ENCODE assay signal across 1 cellular context in the genomic region with DNA sequence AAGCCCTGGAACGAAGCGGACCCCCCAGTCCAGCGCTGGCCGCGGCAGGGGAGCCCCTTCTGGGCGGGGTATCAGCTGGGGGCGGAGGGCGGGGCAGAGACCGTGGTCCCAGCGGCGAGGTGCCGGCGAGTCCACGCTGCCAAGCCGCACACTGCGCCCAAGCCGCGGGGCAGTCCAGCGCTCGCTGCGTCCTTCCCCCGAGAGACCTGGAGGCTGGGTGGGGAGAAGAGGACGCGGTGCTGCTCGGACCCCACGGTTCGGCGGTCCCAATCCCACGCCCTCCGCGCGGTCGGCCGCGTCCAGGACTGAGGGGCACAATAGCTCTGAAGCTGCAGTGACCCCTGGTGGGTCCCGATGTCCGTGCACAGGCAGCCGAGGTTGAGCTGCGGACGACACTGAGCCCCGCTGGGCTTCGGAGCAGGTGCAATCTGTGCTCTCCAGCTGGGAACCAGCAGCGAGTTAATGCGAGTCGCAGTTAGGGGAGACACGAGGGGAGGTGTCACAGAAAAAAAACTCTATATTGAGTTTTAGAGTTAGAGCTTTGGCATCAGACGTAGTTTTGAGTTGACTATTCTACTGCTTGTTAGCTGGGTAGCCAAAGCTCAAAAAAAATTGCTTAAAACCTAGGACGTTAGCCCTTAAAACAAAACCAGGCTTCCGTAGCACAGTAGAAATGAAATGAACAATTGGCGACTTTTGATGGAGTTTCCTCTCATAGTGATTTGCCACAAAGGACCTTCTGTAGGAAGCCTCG.
TF ChIP-seq lines count a peak whose summit lies in the region.

No MANE protein-coding gene starts in this region.

TF ChIP-seq in HEK293, 187 proteins besides CTCF, POLR2A, EP300 and RAD21 (continued from another document and continues in another):
- 0 out of 2 replicates have a peak, but pooled peaks have one; percentile 11 for TF ChIP-seq PRDM4 (tag by site-specific recombination; IDR thresholded peaks at IDR 0.05)
- TF ChIP-seq, protein P1, sequence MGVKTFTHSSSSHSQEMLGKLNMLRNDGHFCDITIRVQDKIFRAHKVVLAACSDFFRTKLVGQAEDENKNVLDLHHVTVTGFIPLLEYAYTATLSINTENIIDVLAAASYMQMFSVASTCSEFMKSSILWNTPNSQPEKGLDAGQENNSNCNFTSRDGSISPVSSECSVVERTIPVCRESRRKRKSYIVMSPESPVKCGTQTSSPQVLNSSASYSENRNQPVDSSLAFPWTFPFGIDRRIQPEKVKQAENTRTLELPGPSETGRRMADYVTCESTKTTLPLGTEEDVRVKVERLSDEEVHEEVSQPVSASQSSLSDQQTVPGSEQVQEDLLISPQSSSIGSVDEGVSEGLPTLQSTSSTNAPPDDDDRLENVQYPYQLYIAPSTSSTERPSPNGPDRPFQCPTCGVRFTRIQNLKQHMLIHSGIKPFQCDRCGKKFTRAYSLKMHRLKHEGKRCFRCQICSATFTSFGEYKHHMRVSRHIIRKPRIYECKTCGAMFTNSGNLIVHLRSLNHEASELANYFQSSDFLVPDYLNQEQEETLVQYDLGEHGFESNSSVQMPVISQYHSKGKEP (tag by site-specific recombination; IDR thresholded peaks at IDR 0.05) = 0 out of 2 replicates have a peak, but pooled peaks have one; percentile 14
- no peak for TF ChIP-seq ZNF239 (tag by site-specific recombination; IDR thresholded peaks at IDR 0.05)
- TF ChIP-seq SCRT2 (tag by site-specific recombination; IDR thresholded peaks at IDR 0.05) = no peak
- TF ChIP-seq ZBTB17 (tag by site-specific recombination; IDR thresholded peaks at IDR 0.05) = peak; percentile 90
- TF ChIP-seq ZNF558 (tag by site-specific recombination; IDR thresholded peaks at IDR 0.05) = no peak
- no peak for TF ChIP-seq ZNF311 (tag by site-specific recombination; IDR thresholded peaks at IDR 0.05; ENCODE audit: borderline replicate concordance)
- TF ChIP-seq, protein P2, sequence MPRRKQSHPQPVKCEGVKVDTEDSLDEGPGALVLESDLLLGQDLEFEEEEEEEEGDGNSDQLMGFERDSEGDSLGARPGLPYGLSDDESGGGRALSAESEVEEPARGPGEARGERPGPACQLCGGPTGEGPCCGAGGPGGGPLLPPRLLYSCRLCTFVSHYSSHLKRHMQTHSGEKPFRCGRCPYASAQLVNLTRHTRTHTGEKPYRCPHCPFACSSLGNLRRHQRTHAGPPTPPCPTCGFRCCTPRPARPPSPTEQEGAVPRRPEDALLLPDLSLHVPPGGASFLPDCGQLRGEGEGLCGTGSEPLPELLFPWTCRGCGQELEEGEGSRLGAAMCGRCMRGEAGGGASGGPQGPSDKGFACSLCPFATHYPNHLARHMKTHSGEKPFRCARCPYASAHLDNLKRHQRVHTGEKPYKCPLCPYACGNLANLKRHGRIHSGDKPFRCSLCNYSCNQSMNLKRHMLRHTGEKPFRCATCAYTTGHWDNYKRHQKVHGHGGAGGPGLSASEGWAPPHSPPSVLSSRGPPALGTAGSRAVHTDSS (tag by site-specific recombination; IDR thresholded peaks at IDR 0.05) = no peak
- no peak for TF ChIP-seq ZNF138 (tag by site-specific recombination; IDR thresholded peaks at IDR 0.05; ENCODE audit: borderline replicate concordance)
- no peak for TF ChIP-seq ZBTB21 (tag by site-specific recombination; IDR thresholded peaks at IDR 0.05)
- TF ChIP-seq ZNF174 (tag by site-specific recombination; IDR thresholded peaks at IDR 0.05) = no peak
- peak; percentile 51; the same call in 1 of the 2 replicates for TF ChIP-seq ZNF362 (tag by site-specific recombination; IDR thresholded peaks at IDR 0.05)
- TF ChIP-seq ZSCAN4 (tag by site-specific recombination; IDR thresholded peaks at IDR 0.05) = no peak
- TF ChIP-seq ZNF548 (tag by site-specific recombination; IDR thresholded peaks at IDR 0.05) = no peak
- no peak for TF ChIP-seq ZNF704 (tag by site-specific recombination; IDR thresholded peaks at IDR 0.05)
- TF ChIP-seq, protein P3, sequence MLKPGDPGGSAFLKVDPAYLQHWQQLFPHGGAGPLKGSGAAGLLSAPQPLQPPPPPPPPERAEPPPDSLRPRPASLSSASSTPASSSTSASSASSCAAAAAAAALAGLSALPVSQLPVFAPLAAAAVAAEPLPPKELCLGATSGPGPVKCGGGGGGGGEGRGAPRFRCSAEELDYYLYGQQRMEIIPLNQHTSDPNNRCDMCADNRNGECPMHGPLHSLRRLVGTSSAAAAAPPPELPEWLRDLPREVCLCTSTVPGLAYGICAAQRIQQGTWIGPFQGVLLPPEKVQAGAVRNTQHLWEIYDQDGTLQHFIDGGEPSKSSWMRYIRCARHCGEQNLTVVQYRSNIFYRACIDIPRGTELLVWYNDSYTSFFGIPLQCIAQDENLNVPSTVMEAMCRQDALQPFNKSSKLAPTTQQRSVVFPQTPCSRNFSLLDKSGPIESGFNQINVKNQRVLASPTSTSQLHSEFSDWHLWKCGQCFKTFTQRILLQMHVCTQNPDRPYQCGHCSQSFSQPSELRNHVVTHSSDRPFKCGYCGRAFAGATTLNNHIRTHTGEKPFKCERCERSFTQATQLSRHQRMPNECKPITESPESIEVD (tag by site-specific recombination; IDR thresholded peaks at IDR 0.05) = no peak
- TF ChIP-seq ZNF555 (tag by site-specific recombination; conservative IDR thresholded peaks at IDR 0.05) = no peak
- TF ChIP-seq KLF16 (tag by site-specific recombination; IDR thresholded peaks at IDR 0.05) = peak; percentile 69; the same call in 1 of the 2 replicates
- TF ChIP-seq ZNF707 (tag by site-specific recombination; IDR thresholded peaks at IDR 0.05) = no peak
- TF ChIP-seq ZBTB20 (tag by site-specific recombination; IDR thresholded peaks at IDR 0.05) = peak; percentile 79
- TF ChIP-seq ZNF324 (tag by site-specific recombination; IDR thresholded peaks at IDR 0.05) = no peak
- TF ChIP-seq ZNF664 (tag by site-specific recombination; IDR thresholded peaks at IDR 0.05) = no peak
- TF ChIP-seq MZF1 (tag by site-specific recombination; IDR thresholded peaks at IDR 0.05; ENCODE audit: borderline replicate concordance) = no peak
- TF ChIP-seq, protein P4, sequence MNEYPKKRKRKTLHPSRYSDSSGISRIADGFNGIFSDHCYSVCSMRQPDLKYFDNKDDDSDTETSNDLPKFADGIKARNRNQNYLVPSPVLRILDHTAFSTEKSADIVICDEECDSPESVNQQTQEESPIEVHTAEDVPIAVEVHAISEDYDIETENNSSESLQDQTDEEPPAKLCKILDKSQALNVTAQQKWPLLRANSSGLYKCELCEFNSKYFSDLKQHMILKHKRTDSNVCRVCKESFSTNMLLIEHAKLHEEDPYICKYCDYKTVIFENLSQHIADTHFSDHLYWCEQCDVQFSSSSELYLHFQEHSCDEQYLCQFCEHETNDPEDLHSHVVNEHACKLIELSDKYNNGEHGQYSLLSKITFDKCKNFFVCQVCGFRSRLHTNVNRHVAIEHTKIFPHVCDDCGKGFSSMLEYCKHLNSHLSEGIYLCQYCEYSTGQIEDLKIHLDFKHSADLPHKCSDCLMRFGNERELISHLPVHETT (tag by site-specific recombination; IDR thresholded peaks at IDR 0.05) = 0 out of 2 replicates have a peak, but pooled peaks have one; percentile 47
- no peak for TF ChIP-seq ZSCAN23 (tag by site-specific recombination; IDR thresholded peaks at IDR 0.05)
- no peak for TF ChIP-seq ZNF211 (tag by site-specific recombination; IDR thresholded peaks at IDR 0.05; ENCODE audit: low read depth)
- peak; percentile 67; the same call in 1 of the 2 replicates for TF ChIP-seq ZFP69B (tag by site-specific recombination; IDR thresholded peaks at IDR 0.05)
- no peak for TF ChIP-seq ZNF248 (tag by site-specific recombination; IDR thresholded peaks at IDR 0.05)
- no peak for TF ChIP-seq ZNF266 (tag by site-specific recombination; IDR thresholded peaks at IDR 0.05; ENCODE audit: low read depth)
- TF ChIP-seq ZNF155 (tag by site-specific recombination; IDR thresholded peaks at IDR 0.05) = no peak
- no peak for TF ChIP-seq ZNF560 (tag by site-specific recombination; IDR thresholded peaks at IDR 0.05; ENCODE audit: borderline replicate concordance)
- TF ChIP-seq ZNF473 (tag by site-specific recombination; IDR thresholded peaks at IDR 0.05) = no peak
- no peak for TF ChIP-seq ZNF404 (tag by site-specific recombination; IDR thresholded peaks at IDR 0.05)
- TF ChIP-seq ZNF561 (tag by site-specific recombination; IDR thresholded peaks at IDR 0.05; ENCODE audit: borderline replicate concordance) = 0 out of 2 replicates have a peak, but pooled peaks have one; percentile 14
- peak; percentile 79 for TF ChIP-seq KLF9 (tag by site-specific recombination; IDR thresholded peaks at IDR 0.05; ENCODE audit: low read depth)
- no peak for TF ChIP-seq ZNF214 (tag by site-specific recombination; IDR thresholded peaks at IDR 0.05; ENCODE audit: borderline replicate concordance)
- TF ChIP-seq, protein P5, sequence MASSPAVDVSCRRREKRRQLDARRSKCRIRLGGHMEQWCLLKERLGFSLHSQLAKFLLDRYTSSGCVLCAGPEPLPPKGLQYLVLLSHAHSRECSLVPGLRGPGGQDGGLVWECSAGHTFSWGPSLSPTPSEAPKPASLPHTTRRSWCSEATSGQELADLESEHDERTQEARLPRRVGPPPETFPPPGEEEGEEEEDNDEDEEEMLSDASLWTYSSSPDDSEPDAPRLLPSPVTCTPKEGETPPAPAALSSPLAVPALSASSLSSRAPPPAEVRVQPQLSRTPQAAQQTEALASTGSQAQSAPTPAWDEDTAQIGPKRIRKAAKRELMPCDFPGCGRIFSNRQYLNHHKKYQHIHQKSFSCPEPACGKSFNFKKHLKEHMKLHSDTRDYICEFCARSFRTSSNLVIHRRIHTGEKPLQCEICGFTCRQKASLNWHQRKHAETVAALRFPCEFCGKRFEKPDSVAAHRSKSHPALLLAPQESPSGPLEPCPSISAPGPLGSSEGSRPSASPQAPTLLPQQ (tag by site-specific recombination; IDR thresholded peaks at IDR 0.05) = peak; percentile 88
